ENCODE assay signal across 1 cellular context in the genomic region with DNA sequence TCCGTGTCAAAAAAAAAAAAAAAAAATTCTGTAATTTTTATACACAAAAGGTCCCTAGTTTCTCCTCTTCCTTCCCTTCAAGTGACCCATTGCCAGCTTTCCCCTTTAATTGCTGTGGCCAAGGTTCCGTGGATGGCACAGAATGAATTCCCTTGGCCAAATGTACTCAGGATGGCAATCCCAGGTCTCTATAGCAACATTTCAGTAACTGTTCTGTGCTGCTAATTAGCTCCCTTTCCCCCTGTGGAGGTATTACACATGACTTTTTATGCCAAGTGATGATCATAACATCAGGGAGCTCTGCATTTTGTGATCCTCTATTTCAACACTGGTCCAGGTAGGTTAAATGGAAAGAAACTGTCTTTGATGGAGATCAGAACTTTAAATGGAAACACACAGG.
TF ChIP-seq lines count a peak whose summit lies in the region.

A gene with protein sequence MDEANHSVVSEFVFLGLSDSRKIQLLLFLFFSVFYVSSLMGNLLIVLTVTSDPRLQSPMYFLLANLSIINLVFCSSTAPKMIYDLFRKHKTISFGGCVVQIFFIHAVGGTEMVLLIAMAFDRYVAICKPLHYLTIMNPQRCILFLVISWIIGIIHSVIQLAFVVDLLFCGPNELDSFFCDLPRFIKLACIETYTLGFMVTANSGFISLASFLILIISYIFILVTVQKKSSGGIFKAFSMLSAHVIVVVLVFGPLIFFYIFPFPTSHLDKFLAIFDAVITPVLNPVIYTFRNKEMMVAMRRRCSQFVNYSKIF (plus strand): TSS at position 301 of the 400 bp plus-strand sequence. CDS start 2,211 bp downstream, outside the sequence.

TF ChIP-seq in IMR-90, 13 proteins besides CTCF, POLR2A, EP300 and RAD21:
- TF ChIP-seq RFX5 (IDR thresholded peaks at IDR 0.05; ENCODE audit: low read depth, low read length), result no peak
- TF ChIP-seq BHLHE40 (IDR thresholded peaks at IDR 0.05; ENCODE audit: low read depth, low read length), result no peak
- TF ChIP-seq MXI1 (IDR thresholded peaks at IDR 0.05; ENCODE audit: borderline replicate concordance, low read depth, low read length), result no peak
- TF ChIP-seq, protein P1, sequence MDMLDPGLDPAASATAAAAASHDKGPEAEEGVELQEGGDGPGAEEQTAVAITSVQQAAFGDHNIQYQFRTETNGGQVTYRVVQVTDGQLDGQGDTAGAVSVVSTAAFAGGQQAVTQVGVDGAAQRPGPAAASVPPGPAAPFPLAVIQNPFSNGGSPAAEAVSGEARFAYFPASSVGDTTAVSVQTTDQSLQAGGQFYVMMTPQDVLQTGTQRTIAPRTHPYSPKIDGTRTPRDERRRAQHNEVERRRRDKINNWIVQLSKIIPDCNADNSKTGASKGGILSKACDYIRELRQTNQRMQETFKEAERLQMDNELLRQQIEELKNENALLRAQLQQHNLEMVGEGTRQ (IDR thresholded peaks at IDR 0.05; ENCODE audit: low read depth, low read length), result no peak
- TF ChIP-seq, protein P2, sequence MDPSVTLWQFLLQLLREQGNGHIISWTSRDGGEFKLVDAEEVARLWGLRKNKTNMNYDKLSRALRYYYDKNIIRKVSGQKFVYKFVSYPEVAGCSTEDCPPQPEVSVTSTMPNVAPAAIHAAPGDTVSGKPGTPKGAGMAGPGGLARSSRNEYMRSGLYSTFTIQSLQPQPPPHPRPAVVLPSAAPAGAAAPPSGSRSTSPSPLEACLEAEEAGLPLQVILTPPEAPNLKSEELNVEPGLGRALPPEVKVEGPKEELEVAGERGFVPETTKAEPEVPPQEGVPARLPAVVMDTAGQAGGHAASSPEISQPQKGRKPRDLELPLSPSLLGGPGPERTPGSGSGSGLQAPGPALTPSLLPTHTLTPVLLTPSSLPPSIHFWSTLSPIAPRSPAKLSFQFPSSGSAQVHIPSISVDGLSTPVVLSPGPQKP (IDR thresholded peaks at IDR 0.05; ENCODE audit: borderline replicate concordance, low read depth, low read length), result no peak
- TF ChIP-seq MAFK (IDR thresholded peaks at IDR 0.05; ENCODE audit: low read depth, low read length), result no peak
- TF ChIP-seq RCOR1 (IDR thresholded peaks at IDR 0.05; ENCODE audit: insufficient replicate concordance, low read length), result no peak
- no peak for TF ChIP-seq MAZ (IDR thresholded peaks at IDR 0.05; ENCODE audit: borderline replicate concordance, low read depth, low read length)
- TF ChIP-seq FOS (IDR thresholded peaks at IDR 0.05; ENCODE audit: low read depth, low read length), result no peak
- no peak for TF ChIP-seq SMC3 (IDR thresholded peaks at IDR 0.05; ENCODE audit: low read depth, low read length)
- no peak for TF ChIP-seq NFE2L2 (IDR thresholded peaks at IDR 0.05; ENCODE audit: low read depth, low read length)
- TF ChIP-seq CEBPB (IDR thresholded peaks at IDR 0.05; ENCODE audit: low read depth, low read length), result no peak
- TF ChIP-seq CHD1 (IDR thresholded peaks at IDR 0.05; ENCODE audit: low read depth, low read length), result no peak
